In genomic region chr12:67621926-67622325, GRCh38 we compare ENCODE assay signal across 23 cellular contexts. TPM values are rescaled to one million over a fixed set of nuclear protein-coding genes. Genes with fewer than 3 reads are reported as not detected.
A peak's percentile ranks its signal among the peaks of the same experiment; 100 is the strongest.
DNase-seq lines count a peak whose midpoint lies in the region; ATAC-seq, FAIRE-seq and TF ChIP-seq lines count a peak whose summit lies in the region.
"Had no signal": no experiment of that assay in that cellular context is flagged by ENCODE, and none has a peak within 500 bp of the region (broad histone marks: within the 10 kb centered on the region; RNA-seq: fewer than 3 reads in every experiment).

No MANE protein-coding gene starts in this region.

- H3K4me3 Mint-ChIP-seq in GM23338: no peak overlapping the region
- H3K4me3 Mint-ChIP-seq: CD14-positive monocyte; CD4-positive, alpha-beta T cell; CD8-positive, alpha-beta memory T cell; H9 had no signal

- 0 out of 2 replicates have a peak, but pooled peaks cover 14% of the 10 kb centered on the region for H3K9me2 ChIP-seq in GM23338 (ENCODE audit: insufficient read depth)

- H4K20me1 ChIP-seq in GM23338 (replicated peaks; ENCODE audit: insufficient read depth): no peaks in the 10 kb centered on the region
- H4K20me1 ChIP-seq: BLaER1 treated with 17β-estradiol and CSF1 and Interleukin-3, amounts not matched to agents 10 nM and 100 nM had no signal

- no peaks in the 10 kb centered on the region for H3F3A ChIP-seq in GM23338 (replicated peaks; ENCODE audit: low read depth)

- no peak for TF ChIP-seq POLR2A in H54 (IDR thresholded peaks at IDR 0.05; ENCODE audit: low read depth, low read length)

- H3K4me3 ChIP-seq in GM23338 (no peak overlapping the region), psoas muscle (no peak overlapping the region)
- H3K4me3 ChIP-seq: BLaER1 treated with 17β-estradiol and CSF1 and Interleukin-3, amounts not matched to agents 10 nM and 100 nM had no signal

- TF ChIP-seq CTCF in GM23338 (conservative IDR thresholded peaks at IDR 0.05; ENCODE audit: low read depth in 2 of 2): no peak
- TF ChIP-seq CTCF in psoas muscle (IDR thresholded peaks at IDR 0.05): no peak

- peaks cover 7% of the 10 kb centered on the region; the same call in 2 of the 3 replicates for H3K4me1 Mint-ChIP-seq in GM23338
- H3K4me1 Mint-ChIP-seq: CD14-positive monocyte had no signal

- no peak overlapping the region for H3K27ac Mint-ChIP-seq in GM23338
- H3K27ac Mint-ChIP-seq: CD14-positive monocyte; CD4-positive, alpha-beta T cell; CD8-positive, alpha-beta memory T cell; H9 had no signal

- 47 to 55% (median 48%) methylated on average over 4 of the region's 4 CpGs for WGBS in psoas muscle, 3 donors

- no peaks in the 10 kb centered on the region for H3K36me3 Mint-ChIP-seq in GM23338 (ENCODE audit: low read depth)
- H3K36me3 Mint-ChIP-seq: CD14-positive monocyte; CD8-positive, alpha-beta memory T cell had no signal

- H3K9me3 Mint-ChIP-seq in GM23338: no peaks in the 10 kb centered on the region
- H3K9me3 Mint-ChIP-seq: CD4-positive, alpha-beta T cell; CD8-positive, alpha-beta memory T cell; H9 had no signal

- DNase-seq in DMS 273 (lab: John Stamatoyannopoulos, UW; ENCODE audit: unreplicated experiment) (peak; percentile 2), DMS 273 treated with DMSO at 0.1 percent for 48 hours (lab: John Stamatoyannopoulos, UW) (no peak), GM23338 (ENCODE audit: low spot score) (no peak), NCI-H2107 treated with DMSO at 0.1 percent for 48 hours (lab: John Stamatoyannopoulos, UW; ENCODE audit: unreplicated experiment) (peak; percentile 92), psoas muscle (no peak), H54 (ENCODE audit: insufficient read length, low spot score) (no peak)
- DNase-seq: AML-193; BE2C; CD4-positive, alpha-beta T cell; CD8-positive, alpha-beta memory T cell; DMS153; DND-41; H9 had no signal

- no peaks in the 10 kb centered on the region for H3K4me1 ChIP-seq in GM23338 (ENCODE audit: insufficient read depth)
- peaks cover 5% of the 10 kb centered on the region for H3K4me1 ChIP-seq in psoas muscle
- H3K4me1 ChIP-seq: BE2C had no signal

- peak overlapping the region; percentile 90 for H2AFZ ChIP-seq in GM23338

- no peak for FAIRE-seq in H54 (lab: Jason Lieb, UNC)
- FAIRE-seq: A204.1, D721Med, G401.6, GM12892, H1 had no signal

- no peak overlapping the region for H3K4me2 ChIP-seq in GM23338
- H3K4me2 ChIP-seq: BLaER1 treated with 17β-estradiol and CSF1 and Interleukin-3, amounts not matched to agents 10 nM and 100 nM had no signal

- ATAC-seq in GM23338 (no peak), psoas muscle (peak; percentile 37 to 75 (median 68)), HG02798 (IDR thresholded peaks at IDR 0.05; ENCODE audit: poor library complexity, unreplicated experiment) (no peak)
- ATAC-seq: HCT116 had no signal

- no peaks in the 10 kb centered on the region for H3K27me3 Mint-ChIP-seq in GM23338 (ENCODE audit: insufficient read depth, low read depth, poor library complexity)
- H3K27me3 Mint-ChIP-seq: CD4-positive, alpha-beta T cell; CD8-positive, alpha-beta memory T cell had no signal

- no peak overlapping the region for H3K27ac ChIP-seq in GM23338 (ENCODE audit: low read depth)
- no peak overlapping the region for H3K27ac ChIP-seq in psoas muscle
- H3K27ac ChIP-seq: 22Rv1; BLaER1 treated with 17β-estradiol and CSF1 and Interleukin-3, amounts not matched to agents 10 nM and 100 nM had no signal

- no peaks in the 10 kb centered on the region for H3K9me3 ChIP-seq in psoas muscle
- H3K9me3 ChIP-seq: BE2C; BLaER1 treated with 17β-estradiol and CSF1 and Interleukin-3, amounts not matched to agents 10 nM and 100 nM had no signal

- intact Hi-C loops in psoas muscle (cut with DNase I): no loop called here

- H3K27me3 ChIP-seq in GM23338 (ENCODE audit: insufficient read depth) (no peaks in the 10 kb centered on the region), psoas muscle (ENCODE audit: insufficient read depth in 3 of 3, low read length in 2 of 3) (no peaks in the 10 kb centered on the region)
- H3K27me3 ChIP-seq: BE2C; BLaER1 treated with 17β-estradiol and CSF1 and Interleukin-3, amounts not matched to agents 10 nM and 100 nM had no signal

- no peaks in the 10 kb centered on the region for H3K36me3 ChIP-seq in GM23338 (ENCODE audit: insufficient read depth)
- no peaks in the 10 kb centered on the region for H3K36me3 ChIP-seq in psoas muscle (ENCODE audit: insufficient read depth in 1 of 2, low read depth in 1 of 2)
- H3K36me3 ChIP-seq: BE2C; BLaER1 treated with 17β-estradiol and CSF1 and Interleukin-3, amounts not matched to agents 10 nM and 100 nM had no signal

- no peaks in the 10 kb centered on the region for H3K79me2 ChIP-seq in GM23338 (replicated peaks; ENCODE audit: insufficient read depth)

TF ChIP-seq in GM23338, 12 proteins besides CTCF, POLR2A, EP300 and RAD21:
- TF ChIP-seq EZH2phosphoT487 (IDR thresholded peaks at IDR 0.05; ENCODE audit: unreplicated experiment) (no peak), ZNF331 (CRISPR knock-in tag; IDR thresholded peaks at IDR 0.05; ENCODE audit: low read depth) (no peak), ZNF462 (CRISPR knock-in tag; IDR thresholded peaks at IDR 0.05) (no peak), NANOG (IDR thresholded peaks at IDR 0.05; ENCODE audit: borderline replicate concordance) (no peak)
TF ChIP-seq in GM23338: peak in this region for 0.

RNA-seq across cellular contexts. Expression of gene DYRK2, which starts 26.6 kb away (rescaled TPM):
- 30.4 and 34.1 TPM in 2 replicates for total RNA-seq in GM23338 (2014; rRNA removed; shearing (Covaris generic))
- polyA plus RNA-seq in GM23338 (2016; fragmentation: Nextera tagmentation; extraction: Ambion mirVana): 6.9 and 7.1 TPM in 2 replicates
- 10 to 100 TPM; 11.0 to 46.4 (median 21.5) TPM for total RNA-seq in psoas muscle
- 10 to 100 TPM in 1 of 3 donors, 1 to 10 TPM in 2; 2.8 to 10.2 (median 4.6) TPM for polyA plus RNA-seq in psoas muscle

Comparison
In these comparisons a context has a peak if more than half of its experiments do, and no peak if none do; other contexts are left out.
1. DNase-seq: peak in DMS 273 (single experiment) and NCI-H2107 treated with DMSO at 0.1 percent for 48 hours (single experiment); none in DMS 273 treated with DMSO at 0.1 percent for 48 hours (single experiment), GM23338 (single experiment), psoas muscle (0 of 2) and H54 (single experiment).
2. ATAC-seq: peak in psoas muscle (4 of 4); none in GM23338 (single experiment) and HG02798 (single experiment).